16 cellular contexts compared by ENCODE assay signal in genomic region chr5:32598997-32599549, GRCh38. TPM values are rescaled to one million over a fixed set of nuclear protein-coding genes. Genes with fewer than 3 reads are reported as not detected.
DNase-seq lines count a peak whose midpoint lies in the region; ATAC-seq and TF ChIP-seq lines count a peak whose summit lies in the region.
"Had no signal": no experiment of that assay in that cellular context is flagged by ENCODE, and none has a peak within 500 bp of the region (broad histone marks: within the 10 kb centered on the region; RNA-seq: fewer than 3 reads in every experiment).

No MANE protein-coding gene starts in this region.

- 60 to 78% (median 66%) methylated on average over 3 of the region's 3 CpGs for WGBS in heart left ventricle, 4 donors

- peaks cover 19% of the 10 kb centered on the region for H3K4me1 ChIP-seq in RWPE2 (ENCODE audit: insufficient read depth, poor library complexity, severe bottlenecking)
- H3K4me1 ChIP-seq in heart left ventricle = peaks cover 0 to 61% (median 31%) of the 10 kb centered on the region in 12 donors

- H3K27ac Mint-ChIP-seq in activated CD4-positive, alpha-beta T cell treated with anti-CD3 and anti-CD28 coated beads, Interleukin-2, amount 10 ng/mL, durations not matched to agents 24 days and 14 days = peak overlapping the region; percentile 4
- peak overlapping the region; percentile 76 for H3K27ac Mint-ChIP-seq in stimulated activated effector memory CD8-positive, alpha-beta T cell treated with anti-CD3 and anti-CD28 coated beads, Interleukin-12 subunit alpha, Interleukin-12 subunit beta, amount 100 ng/mL, for 72 hours

- H3K27me3 Mint-ChIP-seq in activated CD4-positive, alpha-beta T cell treated with anti-CD3 and anti-CD28 coated beads, Interleukin-2, amount 10 ng/mL, durations not matched to agents 24 days and 14 days = no peaks in the 10 kb centered on the region
- H3K27me3 Mint-ChIP-seq: naive B cell had no signal

- no peak for DNase-seq in activated CD4-positive, alpha-beta T cell treated with anti-CD3 and anti-CD28 coated beads, Interleukin-2, amount 10 ng/mL, durations not matched to agents 24 days and 14 days
- no peak for DNase-seq in activated CD4-positive, alpha-beta T cell treated with anti-CD3 and anti-CD28 coated beads for 48 hours
- no peak for DNase-seq in RWPE2 (ENCODE audit: low spot score)
- no peak for DNase-seq in heart left ventricle
- no peak for DNase-seq in stimulated activated effector memory CD8-positive, alpha-beta T cell treated with anti-CD3 and anti-CD28 coated beads, Interleukin-12 subunit alpha, Interleukin-12 subunit beta, amount 100 ng/mL, for 72 hours (ENCODE audit: low spot score in 2 of 2)
- no peak for DNase-seq in LoVo (ENCODE audit: low spot score)
- no peak for DNase-seq in globus pallidus (ENCODE audit: low spot score)
- DNase-seq in germinal center (ENCODE audit: low spot score) = no peak
- DNase-seq: activated naive CD4-positive, alpha-beta T cell; C1 segment of cervical spinal cord; dermis blood vessel endothelial cell; MM.1S; naive B cell; NCI-H446; upper lobe of right lung had no signal

- H3K27me3 ChIP-seq in RWPE2 (ENCODE audit: insufficient read depth, poor library complexity, severe bottlenecking) (no peaks in the 10 kb centered on the region), heart left ventricle (no peaks in the 10 kb centered on the region)
- H3K27me3 ChIP-seq: upper lobe of right lung had no signal

- peaks cover 100% of the 10 kb centered on the region for H3K36me3 ChIP-seq in RWPE2 (ENCODE audit: low read depth)
- H3K36me3 ChIP-seq in heart left ventricle = peaks cover 0 to 100% (median 93%) of the 10 kb centered on the region in 9 donors

- ATAC-seq in RWPE2 (ENCODE audit: low read depth) = no peak
- ATAC-seq in heart left ventricle = no peak
- ATAC-seq in stimulated activated effector memory CD8-positive, alpha-beta T cell treated with anti-CD3 and anti-CD28 coated beads, Interleukin-12 subunit alpha, Interleukin-12 subunit beta, amount 100 ng/mL, for 72 hours = no peak
- ATAC-seq: upper lobe of right lung had no signal

- H3K9me3 ChIP-seq in RWPE2 (ENCODE audit: severe bottlenecking) (no peaks in the 10 kb centered on the region), heart left ventricle (no peaks in the 10 kb centered on the region)
- H3K9me3 ChIP-seq: upper lobe of right lung had no signal

- H3K9me3 Mint-ChIP-seq in activated CD4-positive, alpha-beta T cell treated with anti-CD3 and anti-CD28 coated beads, Interleukin-2, amount 10 ng/mL, durations not matched to agents 24 days and 14 days = no peaks in the 10 kb centered on the region
- H3K9me3 Mint-ChIP-seq in stimulated activated effector memory CD8-positive, alpha-beta T cell treated with anti-CD3 and anti-CD28 coated beads, Interleukin-12 subunit alpha, Interleukin-12 subunit beta, amount 100 ng/mL, for 72 hours = no peaks in the 10 kb centered on the region
- H3K9me3 Mint-ChIP-seq: naive B cell had no signal

- TF ChIP-seq POLR2A in heart left ventricle (IDR thresholded peaks at IDR 0.05) = no peak

- H3K4me3 Mint-ChIP-seq in activated CD4-positive, alpha-beta T cell treated with anti-CD3 and anti-CD28 coated beads, Interleukin-2, amount 10 ng/mL, durations not matched to agents 24 days and 14 days = no peak overlapping the region
- no peak overlapping the region for H3K4me3 Mint-ChIP-seq in stimulated activated effector memory CD8-positive, alpha-beta T cell treated with anti-CD3 and anti-CD28 coated beads, Interleukin-12 subunit alpha, Interleukin-12 subunit beta, amount 100 ng/mL, for 72 hours
- H3K4me3 Mint-ChIP-seq: naive B cell had no signal

- H3K36me3 Mint-ChIP-seq in activated CD4-positive, alpha-beta T cell treated with anti-CD3 and anti-CD28 coated beads, Interleukin-2, amount 10 ng/mL, durations not matched to agents 24 days and 14 days (ENCODE audit: low read depth) = peaks cover 73% of the 10 kb centered on the region
- H3K36me3 Mint-ChIP-seq in stimulated activated effector memory CD8-positive, alpha-beta T cell treated with anti-CD3 and anti-CD28 coated beads, Interleukin-12 subunit alpha, Interleukin-12 subunit beta, amount 100 ng/mL, for 72 hours = peaks cover 100% of the 10 kb centered on the region

- TF ChIP-seq CTCF in RWPE2 (IDR thresholded peaks at IDR 0.05; ENCODE audit: poor library complexity, severe bottlenecking) = no peak
- no peak for TF ChIP-seq CTCF in heart left ventricle (IDR thresholded peaks at IDR 0.05)

- H3K27ac ChIP-seq in RWPE2 (ENCODE audit: poor library complexity, severe bottlenecking) (peak overlapping the region; percentile 20), heart left ventricle (peak overlapping the region in 7 of 12 donors; percentile 8 to 52 (median 26))
- H3K27ac ChIP-seq: RWPE1, upper lobe of right lung had no signal

- intact Hi-C loops in activated CD4-positive, alpha-beta T cell treated with anti-CD3 and anti-CD28 coated beads, Interleukin-2, amount 10 ng/mL, durations not matched to agents 24 days and 14 days (cut with micrococcal nuclease) = no loop called here
- intact Hi-C loops in heart left ventricle (cut with DNase I) = loop anchor here in 2 of 10 donors (10.0 kb wide), 1 partner anchor 364 kb away; no protein-coding TSS in a partner anchor

- H3K4me1 Mint-ChIP-seq in activated CD4-positive, alpha-beta T cell treated with anti-CD3 and anti-CD28 coated beads, Interleukin-2, amount 10 ng/mL, durations not matched to agents 24 days and 14 days = peaks cover 44% of the 10 kb centered on the region
- H3K4me1 Mint-ChIP-seq in stimulated activated effector memory CD8-positive, alpha-beta T cell treated with anti-CD3 and anti-CD28 coated beads, Interleukin-12 subunit alpha, Interleukin-12 subunit beta, amount 100 ng/mL, for 72 hours = peaks cover 49% of the 10 kb centered on the region

- H3K4me3 ChIP-seq in RWPE2 (ENCODE audit: severe bottlenecking) = no peak overlapping the region
- no peak overlapping the region for H3K4me3 ChIP-seq in heart left ventricle
- H3K4me3 ChIP-seq: upper lobe of right lung had no signal

RNA-seq across cellular contexts. Expression of gene SUB1, which starts 13.7 kb away (rescaled TPM):
- 403 and 404 TPM in 2 replicates for total RNA-seq in activated CD4-positive, alpha-beta T cell treated with anti-CD3 and anti-CD28 coated beads, Interleukin-2, amount 10 ng/mL, durations not matched to agents 24 days and 14 days
- total RNA-seq in heart left ventricle = 100 to 1,000 TPM; 118 to 244 (median 197) TPM
- polyA plus RNA-seq in heart left ventricle = 100 to 1,000 TPM; 127 to 146 TPM
